Comparison of ENCODE assay signal across 20 cellular contexts in genomic region chr7:3995187-3995586, GRCh38.
DNase-seq lines count a peak whose midpoint lies in the region; ATAC-seq and TF ChIP-seq lines count a peak whose summit lies in the region.
"Had no signal": no experiment of that assay in that cellular context is flagged by ENCODE, and none has a peak within 500 bp of the region (broad histone marks: within the 10 kb centered on the region; RNA-seq: fewer than 3 reads in every experiment).

No MANE protein-coding gene starts in this region.

- no peaks in the 10 kb centered on the region for H3K79me2 ChIP-seq in GM23338 (replicated peaks; ENCODE audit: insufficient read depth)

- no peak overlapping the region for H3K4me3 ChIP-seq in GM23338
- H3K4me3 ChIP-seq: heart left ventricle, spleen, upper lobe of right lung had no signal

- H3K9me3 Mint-ChIP-seq in GM23338 (no peaks in the 10 kb centered on the region; the same call in 1 of the 3 replicates), neural crest cell (peaks cover 8% of the 10 kb centered on the region)
- H3K9me3 Mint-ChIP-seq: CD4-positive, alpha-beta memory T cell; central memory CD8-positive, alpha-beta T cell; nephron progenitor cell had no signal

- ATAC-seq in GM23338 = peak; percentile 96
- peak; percentile 18 for ATAC-seq in T-helper 17 cell
- no peak for ATAC-seq in HG03097 (IDR thresholded peaks at IDR 0.05; ENCODE audit: low FRiP score, unreplicated experiment)
- ATAC-seq: heart left ventricle, upper lobe of right lung had no signal

- no peaks in the 10 kb centered on the region for H4K20me1 ChIP-seq in GM23338 (replicated peaks; ENCODE audit: insufficient read depth)

- no peaks in the 10 kb centered on the region for H3K9me3 ChIP-seq in T-helper 17 cell (ENCODE audit: control insufficient read depth, low read length, poor library complexity, severe bottlenecking)
- H3K9me3 ChIP-seq: heart left ventricle, spleen, upper lobe of right lung had no signal

- TF ChIP-seq CTCF in GM23338 (conservative IDR thresholded peaks at IDR 0.05; ENCODE audit: low read depth in 2 of 2) = peak; percentile 94 to 95
- TF ChIP-seq CTCF in neural crest cell (conservative IDR thresholded peaks at IDR 0.05) = peak; percentile 13

- H3K27ac Mint-ChIP-seq in GM23338 (no peak overlapping the region), T-helper 17 cell (no peak overlapping the region), neural crest cell (ENCODE audit: unreplicated experiment) (no peak overlapping the region)
- H3K27ac Mint-ChIP-seq: CD4-positive, alpha-beta memory T cell; nephron progenitor cell had no signal

- peaks cover 2% of the 10 kb centered on the region for H3K27me3 Mint-ChIP-seq in GM23338 (ENCODE audit: insufficient read depth, low read depth, poor library complexity)
- H3K27me3 Mint-ChIP-seq in T-helper 17 cell = peaks cover 45% of the 10 kb centered on the region
- H3K27me3 Mint-ChIP-seq in neural crest cell (ENCODE audit: low read depth) = no peaks in the 10 kb centered on the region

- peak; percentile 49 for DNase-seq in activated CD4-positive, alpha-beta T cell treated with anti-CD3 and anti-CD28 coated beads for 48 hours
- DNase-seq in activated CD4-positive, alpha-beta T cell treated with anti-CD3 and anti-CD28 coated beads, Interleukin-2, amount 50 U/mL, for 48 hours = no peak
- DNase-seq in GM23338 (ENCODE audit: low spot score) (peak; percentile 94), T-helper 17 cell (no peak), neural crest cell (ENCODE audit: low read depth, low spot score) (no peak), hypothalamus (lab: John Stamatoyannopoulos, UW) (no peak), anterior cingulate cortex (lab: John Stamatoyannopoulos, UW) (no peak)
- DNase-seq: activated CD4-positive, alpha-beta T cell treated with anti-CD3 and anti-CD28 coated beads, Interleukin-2, amount 50 U/mL, for 4 hours; amniotic stem cell; CD4-positive, alpha-beta memory T cell; effector memory CD4-positive, alpha-beta T cell; heart left ventricle; kidney glomerular epithelial cell; NCI-H1930; nephron progenitor cell; spleen; stimulated activated naive CD4-positive, alpha-beta T cell treated with Interleukin-2 at 50 U/mL for 16 hours; upper lobe of right lung had no signal

- H3K4me2 ChIP-seq in GM23338 = no peak overlapping the region

- H3K4me3 Mint-ChIP-seq in GM23338 (no peak overlapping the region), T-helper 17 cell (no peak overlapping the region), neural crest cell (no peak overlapping the region)
- H3K4me3 Mint-ChIP-seq: CD4-positive, alpha-beta memory T cell; central memory CD8-positive, alpha-beta T cell; nephron progenitor cell had no signal

- no peaks in the 10 kb centered on the region for H3K27me3 ChIP-seq in GM23338 (ENCODE audit: insufficient read depth)
- H3K27me3 ChIP-seq: upper lobe of right lung had no signal

- H3K36me3 ChIP-seq in GM23338 (ENCODE audit: insufficient read depth) = no peaks in the 10 kb centered on the region
- H3K36me3 ChIP-seq: heart left ventricle, spleen, upper lobe of right lung had no signal

- no peak overlapping the region for H2AFZ ChIP-seq in GM23338

- H3K36me3 Mint-ChIP-seq in GM23338 (ENCODE audit: low read depth) = peaks cover 3% of the 10 kb centered on the region; the same call in 1 of the 3 replicates
- peaks cover 7% of the 10 kb centered on the region for H3K36me3 Mint-ChIP-seq in T-helper 17 cell (ENCODE audit: low read depth)
- H3K36me3 Mint-ChIP-seq in neural crest cell (ENCODE audit: low read depth) = peaks cover 3% of the 10 kb centered on the region
- H3K36me3 Mint-ChIP-seq: CD4-positive, alpha-beta memory T cell had no signal

- no peaks in the 10 kb centered on the region for H3F3A ChIP-seq in GM23338 (replicated peaks; ENCODE audit: low read depth)

- no peaks in the 10 kb centered on the region for H3K9me2 ChIP-seq in GM23338 (ENCODE audit: insufficient read depth)

- H3K4me1 Mint-ChIP-seq in GM23338 = peaks cover 17% of the 10 kb centered on the region
- peaks cover 2% of the 10 kb centered on the region for H3K4me1 Mint-ChIP-seq in T-helper 17 cell
- H3K4me1 Mint-ChIP-seq in neural crest cell = no peaks in the 10 kb centered on the region
- H3K4me1 Mint-ChIP-seq: CD4-positive, alpha-beta memory T cell; central memory CD8-positive, alpha-beta T cell had no signal

- no peak overlapping the region for H3K27ac ChIP-seq in GM23338 (ENCODE audit: low read depth)
- H3K27ac ChIP-seq: heart left ventricle, spleen, upper lobe of right lung had no signal

- H3K4me1 ChIP-seq in GM23338 (ENCODE audit: insufficient read depth) = no peaks in the 10 kb centered on the region; the same call in 1 of the 2 replicates
- H3K4me1 ChIP-seq: heart left ventricle, spleen, upper lobe of right lung had no signal

TF ChIP-seq in GM23338, 12 proteins besides CTCF, POLR2A, EP300 and RAD21 (continues in another document):
- TF ChIP-seq ZNF331 (CRISPR knock-in tag; IDR thresholded peaks at IDR 0.05; ENCODE audit: low read depth) = no peak
- no peak for TF ChIP-seq ZNF114 (CRISPR knock-in tag; IDR thresholded peaks at IDR 0.05)
- no peak for TF ChIP-seq NANOG (IDR thresholded peaks at IDR 0.05; ENCODE audit: borderline replicate concordance)
- TF ChIP-seq, protein P1, sequence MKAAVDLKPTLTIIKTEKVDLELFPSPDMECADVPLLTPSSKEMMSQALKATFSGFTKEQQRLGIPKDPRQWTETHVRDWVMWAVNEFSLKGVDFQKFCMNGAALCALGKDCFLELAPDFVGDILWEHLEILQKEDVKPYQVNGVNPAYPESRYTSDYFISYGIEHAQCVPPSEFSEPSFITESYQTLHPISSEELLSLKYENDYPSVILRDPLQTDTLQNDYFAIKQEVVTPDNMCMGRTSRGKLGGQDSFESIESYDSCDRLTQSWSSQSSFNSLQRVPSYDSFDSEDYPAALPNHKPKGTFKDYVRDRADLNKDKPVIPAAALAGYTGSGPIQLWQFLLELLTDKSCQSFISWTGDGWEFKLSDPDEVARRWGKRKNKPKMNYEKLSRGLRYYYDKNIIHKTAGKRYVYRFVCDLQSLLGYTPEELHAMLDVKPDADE (IDR thresholded peaks at IDR 0.05) = no peak
- no peak for TF ChIP-seq CREB1 (CRISPR knock-in tag; IDR thresholded peaks at IDR 0.05; ENCODE audit: low read depth)
- no peak for TF ChIP-seq POLR2AphosphoS5 (IDR thresholded peaks at IDR 0.05; ENCODE audit: low read depth)
- TF ChIP-seq, protein P2, sequence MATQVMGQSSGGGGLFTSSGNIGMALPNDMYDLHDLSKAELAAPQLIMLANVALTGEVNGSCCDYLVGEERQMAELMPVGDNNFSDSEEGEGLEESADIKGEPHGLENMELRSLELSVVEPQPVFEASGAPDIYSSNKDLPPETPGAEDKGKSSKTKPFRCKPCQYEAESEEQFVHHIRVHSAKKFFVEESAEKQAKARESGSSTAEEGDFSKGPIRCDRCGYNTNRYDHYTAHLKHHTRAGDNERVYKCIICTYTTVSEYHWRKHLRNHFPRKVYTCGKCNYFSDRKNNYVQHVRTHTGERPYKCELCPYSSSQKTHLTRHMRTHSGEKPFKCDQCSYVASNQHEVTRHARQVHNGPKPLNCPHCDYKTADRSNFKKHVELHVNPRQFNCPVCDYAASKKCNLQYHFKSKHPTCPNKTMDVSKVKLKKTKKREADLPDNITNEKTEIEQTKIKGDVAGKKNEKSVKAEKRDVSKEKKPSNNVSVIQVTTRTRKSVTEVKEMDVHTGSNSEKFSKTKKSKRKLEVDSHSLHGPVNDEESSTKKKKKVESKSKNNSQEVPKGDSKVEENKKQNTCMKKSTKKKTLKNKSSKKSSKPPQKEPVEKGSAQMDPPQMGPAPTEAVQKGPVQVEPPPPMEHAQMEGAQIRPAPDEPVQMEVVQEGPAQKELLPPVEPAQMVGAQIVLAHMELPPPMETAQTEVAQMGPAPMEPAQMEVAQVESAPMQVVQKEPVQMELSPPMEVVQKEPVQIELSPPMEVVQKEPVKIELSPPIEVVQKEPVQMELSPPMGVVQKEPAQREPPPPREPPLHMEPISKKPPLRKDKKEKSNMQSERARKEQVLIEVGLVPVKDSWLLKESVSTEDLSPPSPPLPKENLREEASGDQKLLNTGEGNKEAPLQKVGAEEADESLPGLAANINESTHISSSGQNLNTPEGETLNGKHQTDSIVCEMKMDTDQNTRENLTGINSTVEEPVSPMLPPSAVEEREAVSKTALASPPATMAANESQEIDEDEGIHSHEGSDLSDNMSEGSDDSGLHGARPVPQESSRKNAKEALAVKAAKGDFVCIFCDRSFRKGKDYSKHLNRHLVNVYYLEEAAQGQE (IDR thresholded peaks at IDR 0.05; ENCODE audit: unreplicated experiment) = no peak

Comparison
In these comparisons a context has a peak if more than half of its experiments do, and no peak if none do; other contexts are left out.
1. DNase-seq: peak in activated CD4-positive, alpha-beta T cell treated with anti-CD3 and anti-CD28 coated beads for 48 hours (single experiment) and GM23338 (single experiment); none in activated CD4-positive, alpha-beta T cell treated with anti-CD3 and anti-CD28 coated beads, Interleukin-2, amount 50 U/mL, for 48 hours (0 of 2), T-helper 17 cell (0 of 3), neural crest cell (single experiment), hypothalamus (0 of 51) and anterior cingulate cortex (0 of 58).